In genomic region chr1:22241811-22242210, GRCh38 we compare ENCODE assay signal across 34 cellular contexts.
"Had no signal": no experiment of that assay in that cellular context is flagged by ENCODE, and none has a peak within 500 bp of the region (broad histone marks: within the 10 kb centered on the region; RNA-seq: fewer than 3 reads in every experiment).

No MANE protein-coding gene starts in this region.

- H3K36me3 ChIP-seq: adrenal gland, cardiac muscle cell, colonic mucosa, esophagus squamous epithelium had no signal

- H3K27me3 Mint-ChIP-seq: activated CD4-positive, alpha-beta T cell treated with anti-CD3 and anti-CD28 coated beads, Interleukin-2, amount 10 ng/mL, durations not matched to agents 24 days and 14 days; activated naive CD8-positive, alpha-beta T cell treated with anti-CD3 and anti-CD28 coated beads for 36 hours had no signal

- DNase-seq: activated CD4-positive, alpha-beta memory T cell treated with anti-CD3 and anti-CD28 coated beads for 36 hours; activated CD4-positive, alpha-beta T cell treated with anti-CD3 and anti-CD28 coated beads for 36 hours; activated CD4-positive, alpha-beta T cell treated with anti-CD3 and anti-CD28 coated beads, Interleukin-2, amount 10 ng/mL, durations not matched to agents 24 days and 14 days; activated CD4-positive, CD25-positive, alpha-beta regulatory T cell; activated CD4-positive, CD25-positive, alpha-beta regulatory T cell treated with anti-CD3 and anti-CD28 coated beads, Interleukin-2, amount 50 U/mL, for 72 hours; activated CD8-positive, alpha-beta memory T cell treated with anti-CD3 and anti-CD28 coated beads, Interleukin-2, amount 10 ng/mL, durations not matched to agents 7 days and 5 days; activated CD8-positive, alpha-beta memory T cell treated with anti-CD3 and anti-CD28 coated beads, Interleukin-2, amount 50 U/mL, for 4 hours; activated CD8-positive, alpha-beta T cell treated with anti-CD3 and anti-CD28 coated beads, Interleukin-2, amount 10 ng/mL, durations not matched to agents 7 days and 5 days; activated effector memory CD4-positive, alpha-beta T cell treated with anti-CD3 and anti-CD28 coated beads, Interleukin-2, amount 50 U/mL, for 16 hours; activated naive CD4-positive, alpha-beta T cell treated with anti-CD3 and anti-CD28 coated beads for 36 hours; activated naive CD8-positive, alpha-beta T cell treated with anti-CD3 and anti-CD28 coated beads for 36 hours; activated naive CD8-positive, alpha-beta T cell treated with anti-CD3 and anti-CD28 coated beads, Interleukin-2, amount 50 U/mL, for 24 hours; activated T-cell treated with anti-CD3 and anti-CD28 coated beads, Interleukin-2, amount 50 U/mL, for 1 hour; activated T-cell treated with anti-CD3 and anti-CD28 coated beads, Interleukin-2, amount 50 U/mL, for 48 hours; adrenal gland; aorta; body of pancreas; central memory CD4-positive, alpha-beta T cell; cerebellar nuclear complex; colonic mucosa; effector CD8-positive, alpha-beta T cell; esophagus squamous epithelium; foreskin melanocyte; T-helper 1 cell; T-helper 17 cell; T1000 had no signal

- H3K36me3 Mint-ChIP-seq: activated CD4-positive, alpha-beta memory T cell treated with anti-CD3 and anti-CD28 coated beads for 36 hours; activated CD8-positive, alpha-beta memory T cell treated with anti-CD3 and anti-CD28 coated beads, Interleukin-2, amount 10 ng/mL, durations not matched to agents 7 days and 5 days; activated naive CD4-positive, alpha-beta T cell treated with anti-CD3 and anti-CD28 coated beads, Interleukin-2, amount 50 U/mL, for 24 hours; activated naive CD8-positive, alpha-beta T cell treated with anti-CD3 and anti-CD28 coated beads for 36 hours had no signal

- H3K4me3 Mint-ChIP-seq: activated CD4-positive, alpha-beta memory T cell treated with anti-CD3 and anti-CD28 coated beads for 36 hours; activated CD4-positive, alpha-beta T cell treated with anti-CD3 and anti-CD28 coated beads for 36 hours; activated CD4-positive, alpha-beta T cell treated with anti-CD3 and anti-CD28 coated beads, Interleukin-2, amount 10 ng/mL, durations not matched to agents 24 days and 14 days; activated CD8-positive, alpha-beta memory T cell treated with anti-CD3 and anti-CD28 coated beads, Interleukin-2, amount 10 ng/mL, durations not matched to agents 7 days and 5 days; activated CD8-positive, alpha-beta T cell treated with anti-CD3 and anti-CD28 coated beads, Interleukin-2, amount 10 ng/mL, durations not matched to agents 7 days and 5 days; activated naive CD4-positive, alpha-beta T cell treated with anti-CD3 and anti-CD28 coated beads for 36 hours; activated naive CD4-positive, alpha-beta T cell treated with anti-CD3 and anti-CD28 coated beads, Interleukin-2, amount 50 U/mL, for 24 hours; activated naive CD8-positive, alpha-beta T cell treated with anti-CD3 and anti-CD28 coated beads for 36 hours; activated naive CD8-positive, alpha-beta T cell treated with anti-CD3 and anti-CD28 coated beads, Interleukin-2, amount 50 U/mL, for 24 hours; activated T-helper 1 cell treated with anti-CD3 and anti-CD28 coated beads, Interleukin-12 subunit alpha, Interleukin-12 subunit beta, Interleukin-2, Interleukin-4 antibody, amounts not matched to agents 30 ng/mL and 10 ng/mL and 1 ng/mL, durations not matched to agents 14 hours and 24 hours and 36 hours; T-helper 17 cell; T-helper 2 cell treated with Interferon-gamma antibody and Interleukin-4, amounts not matched to agents 5 μg/mL and 100 μg/mL, for 36 hours had no signal

- H3K9me3 Mint-ChIP-seq: activated CD4-positive, alpha-beta memory T cell treated with anti-CD3 and anti-CD28 coated beads for 36 hours; activated CD4-positive, alpha-beta T cell treated with anti-CD3 and anti-CD28 coated beads, Interleukin-2, amount 10 ng/mL, durations not matched to agents 24 days and 14 days; activated naive CD4-positive, alpha-beta T cell treated with anti-CD3 and anti-CD28 coated beads for 36 hours; activated naive CD4-positive, alpha-beta T cell treated with anti-CD3 and anti-CD28 coated beads, Interleukin-2, amount 50 U/mL, for 24 hours; activated naive CD8-positive, alpha-beta T cell treated with anti-CD3 and anti-CD28 coated beads for 36 hours; activated naive CD8-positive, alpha-beta T cell treated with anti-CD3 and anti-CD28 coated beads, Interleukin-2, amount 50 U/mL, for 24 hours; activated T-helper 1 cell treated with anti-CD3 and anti-CD28 coated beads, Interleukin-12 subunit alpha, Interleukin-12 subunit beta, Interleukin-2, Interleukin-4 antibody, amounts not matched to agents 30 ng/mL and 10 ng/mL and 1 ng/mL, durations not matched to agents 14 hours and 24 hours and 36 hours; activated T-helper 2 cell treated with anti-CD3 and anti-CD28 coated beads, Interferon-gamma antibody, Interleukin-2, Interleukin-4, amounts not matched to agents 10 μg/mL and 5 μg/mL and 100 μg/mL, durations not matched to agents 14 hours and 24 hours and 36 hours; T-helper 2 cell treated with Interferon-gamma antibody and Interleukin-4, amounts not matched to agents 5 μg/mL and 100 μg/mL, for 36 hours had no signal

- H3K27ac ChIP-seq: adrenal gland, body of pancreas, cardiac muscle cell, colonic mucosa, epithelial cell of prostate, esophagus squamous epithelium had no signal

- H3K4me3 ChIP-seq: adrenal gland, body of pancreas, cardiac muscle cell, colonic mucosa, esophagus squamous epithelium had no signal

- H3K4me1 ChIP-seq: body of pancreas, colonic mucosa had no signal

- H3K27me3 ChIP-seq: adrenal gland, body of pancreas, cardiac muscle cell, colonic mucosa had no signal

- H3K9me3 ChIP-seq: adrenal gland, body of pancreas, colonic mucosa, esophagus squamous epithelium had no signal

- H3K27ac Mint-ChIP-seq: activated CD4-positive, alpha-beta memory T cell treated with anti-CD3 and anti-CD28 coated beads for 36 hours; activated CD4-positive, alpha-beta T cell treated with anti-CD3 and anti-CD28 coated beads for 36 hours; activated CD4-positive, alpha-beta T cell treated with anti-CD3 and anti-CD28 coated beads, Interleukin-2, amount 10 ng/mL, durations not matched to agents 24 days and 14 days; activated CD8-positive, alpha-beta memory T cell treated with anti-CD3 and anti-CD28 coated beads, Interleukin-2, amount 10 ng/mL, durations not matched to agents 7 days and 5 days; activated CD8-positive, alpha-beta T cell treated with anti-CD3 and anti-CD28 coated beads, Interleukin-2, amount 10 ng/mL, durations not matched to agents 7 days and 5 days; activated naive CD4-positive, alpha-beta T cell treated with anti-CD3 and anti-CD28 coated beads for 36 hours; activated naive CD4-positive, alpha-beta T cell treated with anti-CD3 and anti-CD28 coated beads, Interleukin-2, amount 50 U/mL, for 24 hours; activated naive CD8-positive, alpha-beta T cell treated with anti-CD3 and anti-CD28 coated beads for 36 hours; activated naive CD8-positive, alpha-beta T cell treated with anti-CD3 and anti-CD28 coated beads, Interleukin-2, amount 50 U/mL, for 24 hours; activated T-helper 1 cell treated with anti-CD3 and anti-CD28 coated beads, Interleukin-12 subunit alpha, Interleukin-12 subunit beta, Interleukin-2, Interleukin-4 antibody, amounts not matched to agents 30 ng/mL and 10 ng/mL and 1 ng/mL, durations not matched to agents 14 hours and 24 hours and 36 hours; activated T-helper 2 cell treated with anti-CD3 and anti-CD28 coated beads, Interferon-gamma antibody, Interleukin-2, Interleukin-4, amounts not matched to agents 10 μg/mL and 5 μg/mL and 100 μg/mL, durations not matched to agents 14 hours and 24 hours and 36 hours; T-helper 17 cell; T-helper 2 cell treated with Interferon-gamma antibody and Interleukin-4, amounts not matched to agents 5 μg/mL and 100 μg/mL, for 36 hours had no signal

- FAIRE-seq: endometrium, endothelial cell of umbilical vein had no signal

- H3K4me1 Mint-ChIP-seq: activated CD4-positive, alpha-beta T cell treated with anti-CD3 and anti-CD28 coated beads for 36 hours; activated CD4-positive, alpha-beta T cell treated with anti-CD3 and anti-CD28 coated beads, Interleukin-2, amount 10 ng/mL, durations not matched to agents 24 days and 14 days; activated CD8-positive, alpha-beta memory T cell treated with anti-CD3 and anti-CD28 coated beads, Interleukin-2, amount 10 ng/mL, durations not matched to agents 7 days and 5 days; activated naive CD4-positive, alpha-beta T cell treated with anti-CD3 and anti-CD28 coated beads, Interleukin-2, amount 50 U/mL, for 24 hours; activated naive CD8-positive, alpha-beta T cell treated with anti-CD3 and anti-CD28 coated beads for 36 hours; activated naive CD8-positive, alpha-beta T cell treated with anti-CD3 and anti-CD28 coated beads, Interleukin-2, amount 50 U/mL, for 24 hours; T-helper 17 cell had no signal
